ENCODE assay signal across 7 cellular contexts in the genomic region with DNA sequence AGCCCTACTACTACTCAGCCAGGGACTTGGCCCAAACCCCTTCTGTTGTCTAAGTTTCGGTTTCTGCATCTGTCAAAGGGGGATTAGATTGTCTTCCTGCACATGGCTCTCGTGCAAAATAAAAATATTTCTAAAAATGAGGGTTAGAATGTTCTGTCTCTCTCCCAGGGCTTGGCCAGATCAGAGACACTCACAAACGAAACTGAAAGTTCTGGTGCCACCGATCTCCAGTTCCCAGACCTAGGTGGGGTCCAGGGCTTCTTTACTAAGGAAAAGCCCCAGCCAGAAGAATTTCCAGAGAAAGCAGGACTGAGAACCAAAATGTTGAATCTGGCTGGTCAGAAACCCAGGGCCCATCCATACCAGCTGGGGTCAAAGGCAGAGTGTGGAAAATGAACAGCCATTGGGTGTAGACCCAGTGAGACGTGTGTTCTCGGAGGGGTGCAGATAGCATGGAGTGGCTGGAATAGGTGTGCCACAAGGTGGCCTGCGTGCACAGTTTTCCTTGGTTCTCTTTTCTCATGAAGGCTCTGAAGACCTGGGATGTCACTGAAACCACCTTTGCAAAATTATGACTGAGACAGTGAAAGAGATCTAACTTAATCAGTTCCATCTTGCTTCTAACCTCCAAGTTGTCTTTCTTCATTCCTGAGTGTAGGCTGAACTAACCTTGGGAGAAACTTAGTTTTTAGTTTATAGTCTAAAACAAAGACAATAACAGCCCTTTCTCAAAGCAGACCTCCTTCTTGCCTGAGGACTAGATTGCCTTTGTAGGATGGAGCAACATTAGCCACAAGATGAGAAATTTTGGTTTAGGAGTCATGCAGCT. TPM values are rescaled to one million over a fixed set of nuclear protein-coding genes. Genes with fewer than 3 reads are reported as not detected.
DNase-seq lines count a peak whose midpoint lies in the region; ATAC-seq, FAIRE-seq and TF ChIP-seq lines count a peak whose summit lies in the region.

No MANE protein-coding gene starts in this region.

- H3K9ac ChIP-seq in endodermal cell (ENCODE audit: extremely low read depth, low read length, poor library complexity, severe bottlenecking), result no peak overlapping the region

- H3K4me1 ChIP-seq in OCI-LY7 (ENCODE audit: insufficient read depth, low read length, poor library complexity, severe bottlenecking), result peaks cover 69% of the 10 kb centered on the region
- peaks cover 6% of the 10 kb centered on the region for H3K4me1 ChIP-seq in endodermal cell (ENCODE audit: control insufficient read depth, insufficient read depth, low read length)
- H3K4me1 ChIP-seq in small intestine (ENCODE audit: control insufficient read depth in 2 of 2, insufficient read depth in 1 of 2, low read depth in 1 of 2, low read length in 1 of 2), result peaks cover 13 to 20% of the 10 kb centered on the region in 2 donors

- H2AFZ ChIP-seq in OCI-LY7 (ENCODE audit: low read length), result no peak overlapping the region

- no peaks in the 10 kb centered on the region for H3K27me3 Mint-ChIP-seq in endodermal cell (ENCODE audit: insufficient read depth)

- DNase-seq in OCI-LY7 (ENCODE audit: low spot score) (peak; percentile 63), endodermal cell (peak; percentile 45), small intestine (peak; percentile 82), NCI-H2171 (lab: John Stamatoyannopoulos, UW) (no peak)

- intact Hi-C loops in OCI-LY7 (cut with micrococcal nuclease; ENCODE audit: unreplicated experiment), result no loop called here

- H3K9me2 ChIP-seq in OCI-LY7 (ENCODE audit: insufficient read depth, low read length), result no peaks in the 10 kb centered on the region

- H3K4me3 Mint-ChIP-seq in endodermal cell, result no peak overlapping the region

- H3K36me3 Mint-ChIP-seq in endodermal cell (ENCODE audit: low read depth), result no peaks in the 10 kb centered on the region

- H3K9me3 Mint-ChIP-seq in endodermal cell, result no peaks in the 10 kb centered on the region

- no peaks in the 10 kb centered on the region for H3K27me3 ChIP-seq in endodermal cell (ENCODE audit: control insufficient read depth, insufficient read depth, low read length, poor library complexity, severe bottlenecking)
- no peaks in the 10 kb centered on the region for H3K27me3 ChIP-seq in small intestine (ENCODE audit: control insufficient read depth in 2 of 2, insufficient read depth in 2 of 2, low read length in 2 of 2)

- CTCF ChIA-PET in OCI-LY7 (lab: Charles Lee; ENCODE audit: unreplicated experiment), result no interaction called here

- peak; percentile 69 for TF ChIP-seq CTCF in OCI-LY7 (conservative IDR thresholded peaks at IDR 0.05; ENCODE audit: low read length)
- TF ChIP-seq CTCF in endodermal cell (conservative IDR thresholded peaks at IDR 0.05), result peak; percentile 50

- peak overlapping the region; percentile 79 for H3K4me3 ChIP-seq in OCI-LY7 (ENCODE audit: low read depth, low read length, poor library complexity, severe bottlenecking)
- H3K4me3 ChIP-seq in endodermal cell (ENCODE audit: low read length), result no peak overlapping the region
- H3K4me3 ChIP-seq in small intestine (ENCODE audit: low read depth in 1 of 2, low read length in 2 of 2), result peak overlapping the region in 1 of 2 donors; percentile 42

- no TSS peak for BruUV-seq in OCI-LY7 (replicated peaks; lab: Mats Ljungman, UMichigan)

- no peak for ATAC-seq in HG03521 (IDR thresholded peaks at IDR 0.05; ENCODE audit: unreplicated experiment)
- no peak for ATAC-seq in HG03159 (IDR thresholded peaks at IDR 0.05; ENCODE audit: unreplicated experiment)

- H3K36me3 ChIP-seq in OCI-LY7 (ENCODE audit: insufficient read depth, low read length) (peaks cover 55% of the 10 kb centered on the region), endodermal cell (ENCODE audit: control insufficient read depth, insufficient read depth, low read length) (no peaks in the 10 kb centered on the region), small intestine (ENCODE audit: control insufficient read depth in 2 of 2, insufficient read depth in 2 of 2, low read length in 2 of 2) (no peaks in the 10 kb centered on the region)

- peak overlapping the region; percentile 90 for H3K27ac ChIP-seq in OCI-LY7 (ENCODE audit: low read depth, low read length, poor library complexity, severe bottlenecking)
- no peak overlapping the region for H3K27ac ChIP-seq in endodermal cell (ENCODE audit: low read depth, low read length)
- H3K27ac ChIP-seq in small intestine (ENCODE audit: low read depth in 1 of 2, low read length in 1 of 2), result peak overlapping the region; percentile 81 to 87

- H4K20me1 ChIP-seq in OCI-LY7 (ENCODE audit: insufficient read depth, low read length), result peaks cover 7% of the 10 kb centered on the region; the same call in 1 of the 2 replicates

- peak; percentile 30 for TF ChIP-seq POLR2A in GM18951 (IDR thresholded peaks at IDR 0.05; ENCODE audit: extremely low read depth, insufficient read depth, insufficient read length)

- no peak overlapping the region for H3K27ac Mint-ChIP-seq in endodermal cell

- WGBS in endodermal cell (ENCODE audit: insufficient coverage in 1 of 2, insufficient read length in 1 of 2), 2 experiments, result 85 to 91% methylated on average over 6 to 7 of the region's 7 CpGs
- WGBS in small intestine, 3 donors, result 3 to 22% (median 18%) methylated on average over 7 of the region's 7 CpGs

- H3K4me1 Mint-ChIP-seq in endodermal cell, result peaks cover 23% of the 10 kb centered on the region

- no peak for FAIRE-seq in small intestine (lab: Jason Lieb, UNC)

- H3K9me3 ChIP-seq in OCI-LY7 (ENCODE audit: low read length), result no peaks in the 10 kb centered on the region
- H3K9me3 ChIP-seq in endodermal cell (ENCODE audit: control insufficient read depth, low read length), result no peaks in the 10 kb centered on the region
- no peaks in the 10 kb centered on the region for H3K9me3 ChIP-seq in small intestine (ENCODE audit: control insufficient read depth, low read depth)

- in situ Hi-C loops in GM18951 (cut with MboI; ENCODE audit: low sequenced_read_pairs, unreplicated experiment), result no loop called here

- peak overlapping the region; percentile 99 for H3K4me2 ChIP-seq in OCI-LY7 (ENCODE audit: low read length)

- POLR2A ChIA-PET in OCI-LY7 (lab: Charles Lee), result interaction anchor here (0.9 kb wide), 1 partner anchor 92 kb away, joined by 3 read pairs; a partner anchor contains a TSS

- H3K79me2 ChIP-seq in OCI-LY7 (ENCODE audit: insufficient read depth, low read depth, low read length), result peaks cover 52% of the 10 kb centered on the region

RNA-seq across cellular contexts. Expression of a gene that starts 2.2 kb away (rescaled TPM):
- 14.6 and 20.3 TPM in 2 replicates for total RNA-seq in OCI-LY7 (2014; rRNA removed; shearing (Covaris generic))
- total RNA-seq in OCI-LY7 (2022) (63.1 and 67.9 TPM in 2 replicates), endodermal cell (under 1 TPM; 0.35 to 0.93 TPM)
- polyA plus RNA-seq in endodermal cell (2013, experiment 1 of 2), result 0.28 TPM
- not detected for polyA plus RNA-seq in endodermal cell (2013, experiment 2 of 2)
- 10 to 100 TPM in 2 of 3 donors, 1 to 10 TPM in 1; 7.1 to 13.0 (median 11.9) TPM for polyA plus RNA-seq in small intestine

RNA-seq across cellular contexts. Expression of a gene that starts 4.4 kb away (rescaled TPM):
- total RNA-seq in OCI-LY7 (2014; rRNA removed; shearing (Covaris generic)), result 1,014 and 1,052 TPM in 2 replicates
- total RNA-seq in OCI-LY7 (2022), result 727 and 819 TPM in 2 replicates
- under 1 TPM; 0.57 to 0.60 TPM for total RNA-seq in endodermal cell
- polyA plus RNA-seq in endodermal cell (2013, experiment 1 of 2), result not detected
- 0.50 TPM for polyA plus RNA-seq in endodermal cell (2013, experiment 2 of 2)
- polyA plus RNA-seq in small intestine, result 10 to 100 TPM in 2 of 3 donors, 1 to 10 TPM in 1; 2.7 to 58.9 (median 13.9) TPM

RNA-seq across cellular contexts. Expression of a gene that starts 9.6 kb away (rescaled TPM):
- total RNA-seq in OCI-LY7 (2014; rRNA removed; shearing (Covaris generic)), result 4.4 and 4.6 TPM in 2 replicates
- total RNA-seq in OCI-LY7 (2022), result 4.6 and 5.9 TPM in 2 replicates
- 1 to 10 TPM; 4.8 to 6.6 TPM for total RNA-seq in endodermal cell
- polyA plus RNA-seq in endodermal cell (2013, experiment 1 of 2), result 1.4 TPM
- polyA plus RNA-seq in endodermal cell (2013, experiment 2 of 2), result 1.4 TPM
- 1 to 10 TPM in 1 of 3 donors, under 1 TPM in 2; 0.45 to 1.0 (median 0.54) TPM for polyA plus RNA-seq in small intestine

RNA-seq across cellular contexts. Expression of a gene that starts 18.6 kb away (rescaled TPM):
- total RNA-seq in OCI-LY7 (2014; rRNA removed; shearing (Covaris generic)), result 12.0 and 12.4 TPM in 2 replicates
- total RNA-seq in OCI-LY7 (2022) (9.4 and 10.8 TPM in 2 replicates), endodermal cell (10 to 100 TPM in 1 of 2 donors, 1 to 10 TPM in 1; 9.8 to 10.6 TPM)
- polyA plus RNA-seq in endodermal cell (2013, experiment 1 of 2), result 9.7 TPM
- polyA plus RNA-seq in endodermal cell (2013, experiment 2 of 2), result 7.9 TPM
- polyA plus RNA-seq in small intestine, result 10 to 100 TPM in 2 of 3 donors, 1 to 10 TPM in 1; 7.2 to 15.1 (median 14.1) TPM

RNA-seq across cellular contexts. Expression of a gene that starts 43.6 kb away (rescaled TPM):
- total RNA-seq in OCI-LY7 (2014; rRNA removed; shearing (Covaris generic)), result 64.3 and 73.6 TPM in 2 replicates
- total RNA-seq in OCI-LY7 (2022) (97.8 and 113 TPM in 2 replicates), endodermal cell (100 to 1,000 TPM; 128 to 142 TPM)
- polyA plus RNA-seq in endodermal cell (2013, experiment 1 of 2), result 193 TPM
- polyA plus RNA-seq in endodermal cell (2013, experiment 2 of 2), result 186 TPM
- 10 to 100 TPM; 43.6 to 58.9 (median 56.5) TPM for polyA plus RNA-seq in small intestine

Comparison
In these comparisons a context has a peak if more than half of its experiments do, and no peak if none do; other contexts are left out.
1. RNA of a gene that starts 2.2 kb away (total RNA-seq): 14.6 to 67.9 TPM in OCI-LY7; 0.35 to 0.93 TPM in endodermal cell; every median in the first group is over 4 times any median in the second.
2. RNA of a gene that starts 4.4 kb away (total RNA-seq): 727 to 1,052 TPM in OCI-LY7; 0.57 to 0.60 TPM in endodermal cell; every median in the first group is over 100 times any median in the second.